ENCODE assay signal across 1 cellular context in genomic region chr4:165874799-165875371, GRCh38.
TF ChIP-seq lines count a peak whose summit lies in the region.

No MANE protein-coding gene starts in this region.

TF ChIP-seq in WTC11, 78 proteins besides CTCF, POLR2A, EP300 and RAD21 (continued from another document):
- TF ChIP-seq, protein P1, sequence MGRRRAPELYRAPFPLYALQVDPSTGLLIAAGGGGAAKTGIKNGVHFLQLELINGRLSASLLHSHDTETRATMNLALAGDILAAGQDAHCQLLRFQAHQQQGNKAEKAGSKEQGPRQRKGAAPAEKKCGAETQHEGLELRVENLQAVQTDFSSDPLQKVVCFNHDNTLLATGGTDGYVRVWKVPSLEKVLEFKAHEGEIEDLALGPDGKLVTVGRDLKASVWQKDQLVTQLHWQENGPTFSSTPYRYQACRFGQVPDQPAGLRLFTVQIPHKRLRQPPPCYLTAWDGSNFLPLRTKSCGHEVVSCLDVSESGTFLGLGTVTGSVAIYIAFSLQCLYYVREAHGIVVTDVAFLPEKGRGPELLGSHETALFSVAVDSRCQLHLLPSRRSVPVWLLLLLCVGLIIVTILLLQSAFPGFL (CRISPR knock-in tag; IDR thresholded peaks at IDR 0.05; ENCODE audit: borderline replicate concordance) = peak; percentile 79; the same call in 1 of the 2 replicates
- TF ChIP-seq, protein P2, sequence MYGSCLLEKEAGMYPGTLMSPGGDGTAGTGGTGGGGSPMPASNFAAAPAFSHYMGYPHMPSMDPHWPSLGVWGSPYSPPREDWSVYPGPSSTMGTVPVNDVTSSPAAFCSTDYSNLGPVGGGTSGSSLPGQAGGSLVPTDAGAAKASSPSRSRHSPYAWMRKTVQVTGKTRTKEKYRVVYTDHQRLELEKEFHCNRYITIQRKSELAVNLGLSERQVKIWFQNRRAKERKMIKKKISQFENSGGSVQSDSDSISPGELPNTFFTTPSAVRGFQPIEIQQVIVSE (CRISPR knock-in tag; IDR thresholded peaks at IDR 0.05; ENCODE audit: borderline replicate concordance) = no peak
- TF ChIP-seq MLX (CRISPR knock-in tag; IDR thresholded peaks at IDR 0.05) (peak; percentile 92; the same call in 1 of the 2 replicates), PRRX2 (CRISPR knock-in tag; IDR thresholded peaks at IDR 0.05) (no peak), EMX1 (CRISPR knock-in tag; IDR thresholded peaks at IDR 0.05) (no peak), STAT6 (CRISPR knock-in tag; conservative IDR thresholded peaks at IDR 0.05; ENCODE audit: low read depth) (peak; percentile 94; the same call in 1 of the 2 replicates), FOXP1 (CRISPR knock-in tag; IDR thresholded peaks at IDR 0.05; ENCODE audit: borderline replicate concordance) (peak; percentile 99), ETV6 (CRISPR knock-in tag; IDR thresholded peaks at IDR 0.05) (peak; percentile 99), E2F1 (CRISPR knock-in tag; IDR thresholded peaks at IDR 0.05) (peak; percentile 99), GRHL2 (CRISPR knock-in tag; IDR thresholded peaks at IDR 0.05; ENCODE audit: insufficient replicate concordance, severe bottlenecking) (no peak), CREM (CRISPR knock-in tag; IDR thresholded peaks at IDR 0.05) (peak; percentile 90; the same call in 1 of the 2 replicates), IRF2 (CRISPR knock-in tag; IDR thresholded peaks at IDR 0.05; ENCODE audit: borderline replicate concordance, low read depth) (peak; percentile 82; the same call in 1 of the 2 replicates), MYBL2 (CRISPR knock-in tag; IDR thresholded peaks at IDR 0.05) (peak; percentile 98), ZNF416 (CRISPR knock-in tag; IDR thresholded peaks at IDR 0.05) (no peak), ZNF671 (CRISPR knock-in tag; IDR thresholded peaks at IDR 0.05) (no peak), ZNF232 (CRISPR knock-in tag; IDR thresholded peaks at IDR 0.05) (peak; percentile 99), ATF1 (CRISPR knock-in tag; IDR thresholded peaks at IDR 0.05) (peak; percentile 87; the same call in 1 of the 2 replicates), E2F5 (CRISPR knock-in tag; IDR thresholded peaks at IDR 0.05) (peak; percentile 99), NR3C1 (CRISPR knock-in tag; conservative IDR thresholded peaks at IDR 0.05; ENCODE audit: low read depth) (peak; percentile 89; the same call in 1 of the 2 replicates), ZNF423 (CRISPR knock-in tag; IDR thresholded peaks at IDR 0.05) (no peak), ZNF317 (CRISPR knock-in tag; IDR thresholded peaks at IDR 0.05; ENCODE audit: borderline replicate concordance, low read depth) (peak; percentile 85), AR (CRISPR knock-in tag; IDR thresholded peaks at IDR 0.05) (no peak), ZNF219 (CRISPR knock-in tag; IDR thresholded peaks at IDR 0.05; ENCODE audit: borderline replicate concordance) (peak; percentile 96), NR1H2 (CRISPR knock-in tag; IDR thresholded peaks at IDR 0.05) (peak; percentile 57; the same call in 1 of the 2 replicates)
- TF ChIP-seq, protein P3, sequence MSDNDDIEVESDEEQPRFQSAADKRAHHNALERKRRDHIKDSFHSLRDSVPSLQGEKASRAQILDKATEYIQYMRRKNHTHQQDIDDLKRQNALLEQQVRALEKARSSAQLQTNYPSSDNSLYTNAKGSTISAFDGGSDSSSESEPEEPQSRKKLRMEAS (CRISPR knock-in tag; IDR thresholded peaks at IDR 0.05) = peak; percentile 100
- TF ChIP-seq, protein P4, sequence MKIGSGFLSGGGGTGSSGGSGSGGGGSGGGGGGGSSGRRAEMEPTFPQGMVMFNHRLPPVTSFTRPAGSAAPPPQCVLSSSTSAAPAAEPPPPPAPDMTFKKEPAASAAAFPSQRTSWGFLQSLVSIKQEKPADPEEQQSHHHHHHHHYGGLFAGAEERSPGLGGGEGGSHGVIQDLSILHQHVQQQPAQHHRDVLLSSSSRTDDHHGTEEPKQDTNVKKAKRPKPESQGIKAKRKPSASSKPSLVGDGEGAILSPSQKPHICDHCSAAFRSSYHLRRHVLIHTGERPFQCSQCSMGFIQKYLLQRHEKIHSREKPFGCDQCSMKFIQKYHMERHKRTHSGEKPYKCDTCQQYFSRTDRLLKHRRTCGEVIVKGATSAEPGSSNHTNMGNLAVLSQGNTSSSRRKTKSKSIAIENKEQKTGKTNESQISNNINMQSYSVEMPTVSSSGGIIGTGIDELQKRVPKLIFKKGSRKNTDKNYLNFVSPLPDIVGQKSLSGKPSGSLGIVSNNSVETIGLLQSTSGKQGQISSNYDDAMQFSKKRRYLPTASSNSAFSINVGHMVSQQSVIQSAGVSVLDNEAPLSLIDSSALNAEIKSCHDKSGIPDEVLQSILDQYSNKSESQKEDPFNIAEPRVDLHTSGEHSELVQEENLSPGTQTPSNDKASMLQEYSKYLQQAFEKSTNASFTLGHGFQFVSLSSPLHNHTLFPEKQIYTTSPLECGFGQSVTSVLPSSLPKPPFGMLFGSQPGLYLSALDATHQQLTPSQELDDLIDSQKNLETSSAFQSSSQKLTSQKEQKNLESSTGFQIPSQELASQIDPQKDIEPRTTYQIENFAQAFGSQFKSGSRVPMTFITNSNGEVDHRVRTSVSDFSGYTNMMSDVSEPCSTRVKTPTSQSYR (CRISPR knock-in tag; IDR thresholded peaks at IDR 0.05) = peak; percentile 98
- TF ChIP-seq, protein P5, sequence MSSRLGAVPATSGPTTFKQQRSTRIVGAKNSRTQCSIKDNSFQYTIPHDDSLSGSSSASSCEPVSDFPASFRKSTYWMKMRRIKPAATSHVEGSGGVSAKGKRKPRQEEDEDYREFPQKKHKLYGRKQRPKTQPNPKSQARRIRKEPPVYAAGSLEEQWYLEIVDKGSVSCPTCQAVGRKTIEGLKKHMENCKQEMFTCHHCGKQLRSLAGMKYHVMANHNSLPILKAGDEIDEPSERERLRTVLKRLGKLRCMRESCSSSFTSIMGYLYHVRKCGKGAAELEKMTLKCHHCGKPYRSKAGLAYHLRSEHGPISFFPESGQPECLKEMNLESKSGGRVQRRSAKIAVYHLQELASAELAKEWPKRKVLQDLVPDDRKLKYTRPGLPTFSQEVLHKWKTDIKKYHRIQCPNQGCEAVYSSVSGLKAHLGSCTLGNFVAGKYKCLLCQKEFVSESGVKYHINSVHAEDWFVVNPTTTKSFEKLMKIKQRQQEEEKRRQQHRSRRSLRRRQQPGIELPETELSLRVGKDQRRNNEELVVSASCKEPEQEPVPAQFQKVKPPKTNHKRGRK (CRISPR knock-in tag; IDR thresholded peaks at IDR 0.05; ENCODE audit: borderline replicate concordance) = 0 out of 2 replicates have a peak, but pooled peaks have one; percentile 52
- TF ChIP-seq, protein P6, sequence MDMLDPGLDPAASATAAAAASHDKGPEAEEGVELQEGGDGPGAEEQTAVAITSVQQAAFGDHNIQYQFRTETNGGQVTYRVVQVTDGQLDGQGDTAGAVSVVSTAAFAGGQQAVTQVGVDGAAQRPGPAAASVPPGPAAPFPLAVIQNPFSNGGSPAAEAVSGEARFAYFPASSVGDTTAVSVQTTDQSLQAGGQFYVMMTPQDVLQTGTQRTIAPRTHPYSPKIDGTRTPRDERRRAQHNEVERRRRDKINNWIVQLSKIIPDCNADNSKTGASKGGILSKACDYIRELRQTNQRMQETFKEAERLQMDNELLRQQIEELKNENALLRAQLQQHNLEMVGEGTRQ (CRISPR knock-in tag; IDR thresholded peaks at IDR 0.05) = peak; percentile 94
- TF ChIP-seq, protein P7, sequence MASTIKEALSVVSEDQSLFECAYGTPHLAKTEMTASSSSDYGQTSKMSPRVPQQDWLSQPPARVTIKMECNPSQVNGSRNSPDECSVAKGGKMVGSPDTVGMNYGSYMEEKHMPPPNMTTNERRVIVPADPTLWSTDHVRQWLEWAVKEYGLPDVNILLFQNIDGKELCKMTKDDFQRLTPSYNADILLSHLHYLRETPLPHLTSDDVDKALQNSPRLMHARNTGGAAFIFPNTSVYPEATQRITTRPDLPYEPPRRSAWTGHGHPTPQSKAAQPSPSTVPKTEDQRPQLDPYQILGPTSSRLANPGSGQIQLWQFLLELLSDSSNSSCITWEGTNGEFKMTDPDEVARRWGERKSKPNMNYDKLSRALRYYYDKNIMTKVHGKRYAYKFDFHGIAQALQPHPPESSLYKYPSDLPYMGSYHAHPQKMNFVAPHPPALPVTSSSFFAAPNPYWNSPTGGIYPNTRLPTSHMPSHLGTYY (CRISPR knock-in tag; IDR thresholded peaks at IDR 0.05) = no peak
- TF ChIP-seq, protein P8, sequence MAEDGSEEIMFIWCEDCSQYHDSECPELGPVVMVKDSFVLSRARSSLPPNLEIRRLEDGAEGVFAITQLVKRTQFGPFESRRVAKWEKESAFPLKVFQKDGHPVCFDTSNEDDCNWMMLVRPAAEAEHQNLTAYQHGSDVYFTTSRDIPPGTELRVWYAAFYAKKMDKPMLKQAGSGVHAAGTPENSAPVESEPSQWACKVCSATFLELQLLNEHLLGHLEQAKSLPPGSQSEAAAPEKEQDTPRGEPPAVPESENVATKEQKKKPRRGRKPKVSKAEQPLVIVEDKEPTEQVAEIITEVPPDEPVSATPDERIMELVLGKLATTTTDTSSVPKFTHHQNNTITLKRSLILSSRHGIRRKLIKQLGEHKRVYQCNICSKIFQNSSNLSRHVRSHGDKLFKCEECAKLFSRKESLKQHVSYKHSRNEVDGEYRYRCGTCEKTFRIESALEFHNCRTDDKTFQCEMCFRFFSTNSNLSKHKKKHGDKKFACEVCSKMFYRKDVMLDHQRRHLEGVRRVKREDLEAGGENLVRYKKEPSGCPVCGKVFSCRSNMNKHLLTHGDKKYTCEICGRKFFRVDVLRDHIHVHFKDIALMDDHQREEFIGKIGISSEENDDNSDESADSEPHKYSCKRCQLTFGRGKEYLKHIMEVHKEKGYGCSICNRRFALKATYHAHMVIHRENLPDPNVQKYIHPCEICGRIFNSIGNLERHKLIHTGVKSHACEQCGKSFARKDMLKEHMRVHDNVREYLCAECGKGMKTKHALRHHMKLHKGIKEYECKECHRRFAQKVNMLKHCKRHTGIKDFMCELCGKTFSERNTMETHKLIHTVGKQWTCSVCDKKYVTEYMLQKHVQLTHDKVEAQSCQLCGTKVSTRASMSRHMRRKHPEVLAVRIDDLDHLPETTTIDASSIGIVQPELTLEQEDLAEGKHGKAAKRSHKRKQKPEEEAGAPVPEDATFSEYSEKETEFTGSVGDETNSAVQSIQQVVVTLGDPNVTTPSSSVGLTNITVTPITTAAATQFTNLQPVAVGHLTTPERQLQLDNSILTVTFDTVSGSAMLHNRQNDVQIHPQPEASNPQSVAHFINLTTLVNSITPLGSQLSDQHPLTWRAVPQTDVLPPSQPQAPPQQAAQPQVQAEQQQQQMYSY (CRISPR knock-in tag; IDR thresholded peaks at IDR 0.05) = peak; percentile 69
